Comparison of ENCODE assay signal across 1 cellular context in genomic region chr6:125153541-125154183, GRCh38.
TF ChIP-seq lines count a peak whose summit lies in the region.

Gene TPD52L1, plus strand, starts transcription at chr6:125153773. Its CDS starts 179 bp downstream, at chr6:125153952.

TF ChIP-seq in K562, 482 proteins besides CTCF, POLR2A, EP300 and RAD21 (continued from another document and continues in another):
- TF ChIP-seq PHF20 (IDR thresholded peaks at IDR 0.05; ENCODE audit: partially characterized antibody) (no peak), DPF2 (IDR thresholded peaks at IDR 0.05) (no peak), USF2 (CRISPR knock-in tag; IDR thresholded peaks at IDR 0.05) (no peak), HIVEP1 (CRISPR knock-in tag; IDR thresholded peaks at IDR 0.05) (no peak), L3MBTL2 (IDR thresholded peaks at IDR 0.05) (peak; percentile 80), FOS (IDR thresholded peaks at IDR 0.05; ENCODE audit: extremely low read depth, insufficient read length) (no peak), MECOM (CRISPR knock-in tag; IDR thresholded peaks at IDR 0.05) (no peak), CEBPG (CRISPR knock-in tag; IDR thresholded peaks at IDR 0.05) (no peak), CEBPG (tag; conservative IDR thresholded peaks at IDR 0.05 in 1 of 2, IDR thresholded peaks at IDR 0.05 in 1 of 2) (peak in 1 of 2 experiments; percentile 9; a peak in 1 of 4 replicates), YY1 (IDR thresholded peaks at IDR 0.05; ENCODE audit: borderline replicate concordance in 1 of 3, control insufficient read depth in 1 of 3, extremely low read depth in 1 of 3, insufficient read depth in 3 of 3, insufficient read length in 1 of 3, insufficient replicate concordance in 2 of 3, low read depth in 1 of 3, low read length in 2 of 3) (peak in 2 of 3 experiments; percentile 69 to 73), TARDBP (IDR thresholded peaks at IDR 0.05) (peak; percentile 34; the same call in 1 of the 2 replicates), FOXA1 (IDR thresholded peaks at IDR 0.05; ENCODE audit: borderline replicate concordance) (no peak), RBM17 (IDR thresholded peaks at IDR 0.05; ENCODE audit: borderline replicate concordance, low read depth, low read length) (no peak), ARID2 (IDR thresholded peaks at IDR 0.05) (no peak), NRF1 (conservative IDR thresholded peaks at IDR 0.05 in 1 of 2, IDR thresholded peaks at IDR 0.05 in 1 of 2) (peak; percentile 8 to 42; a peak in 2 of 4 replicates), ZBTB12 (CRISPR knock-in tag; IDR thresholded peaks at IDR 0.05) (no peak), ZBTB17 (CRISPR knock-in tag; IDR thresholded peaks at IDR 0.05) (0 out of 2 replicates have a peak, but pooled peaks have one; percentile 38), ZFP30 (CRISPR knock-in tag; IDR thresholded peaks at IDR 0.05; ENCODE audit: borderline replicate concordance) (no peak), ETV1 (tag; conservative IDR thresholded peaks at IDR 0.05; ENCODE audit: low read depth) (peak; percentile 62; the same call in 1 of the 2 replicates), ZSCAN32 (CRISPR knock-in tag; IDR thresholded peaks at IDR 0.05) (no peak), MEF2D (tag; conservative IDR thresholded peaks at IDR 0.05; ENCODE audit: low read depth) (no peak), ZBTB8A (IDR thresholded peaks at IDR 0.05; ENCODE audit: partially characterized antibody) (no peak), SMAD1 (IDR thresholded peaks at IDR 0.05; ENCODE audit: low read depth, low read length, partially characterized antibody) (no peak), MYBL2 (IDR thresholded peaks at IDR 0.05; ENCODE audit: low read depth) (no peak), MYBL2 (CRISPR knock-in tag; IDR thresholded peaks at IDR 0.05; ENCODE audit: borderline replicate concordance) (no peak), KLF10 (CRISPR knock-in tag; IDR thresholded peaks at IDR 0.05) (no peak), ZSCAN29 (IDR thresholded peaks at IDR 0.05) (no peak), SMARCA4 (IDR thresholded peaks at IDR 0.05) (no peak), DMBX1 (CRISPR knock-in tag; IDR thresholded peaks at IDR 0.05; ENCODE audit: borderline replicate concordance) (peak; percentile 49; the same call in 1 of the 2 replicates), TAF15 (IDR thresholded peaks at IDR 0.05; ENCODE audit: low read depth, low read length) (no peak), ZNF778 (CRISPR knock-in tag; IDR thresholded peaks at IDR 0.05) (no peak), ZNF23 (CRISPR knock-in tag; IDR thresholded peaks at IDR 0.05) (no peak), GTF2A2 (tag; IDR thresholded peaks at IDR 0.05) (no peak), E2F8 (IDR thresholded peaks at IDR 0.05; ENCODE audit: low read depth, partially characterized antibody) (no peak), SIN3B (IDR thresholded peaks at IDR 0.05; ENCODE audit: low read depth) (no peak), ETV6 (IDR thresholded peaks at IDR 0.05; ENCODE audit: borderline replicate concordance in 1 of 2, low read depth in 2 of 2, low read length in 1 of 2) (no peak), ETV6 (CRISPR knock-in tag; IDR thresholded peaks at IDR 0.05; ENCODE audit: borderline replicate concordance) (0 out of 2 replicates have a peak, but pooled peaks have one; percentile 54), ERF (CRISPR knock-in tag; IDR thresholded peaks at IDR 0.05) (peak; percentile 55; the same call in 1 of the 2 replicates), ZNF586 (CRISPR knock-in tag; conservative IDR thresholded peaks at IDR 0.05) (no peak), ZNF584 (CRISPR knock-in tag; IDR thresholded peaks at IDR 0.05; ENCODE audit: low read depth) (no peak), NR1H2 (CRISPR knock-in tag; IDR thresholded peaks at IDR 0.05) (no peak), CSDE1 (IDR thresholded peaks at IDR 0.05) (no peak), HDAC1 (IDR thresholded peaks at IDR 0.05) (peak in 1 of 2 experiments; percentile 73; a peak in 1 of 4 replicates), ZNF140 (CRISPR knock-in tag; IDR thresholded peaks at IDR 0.05) (no peak), BACH1 (tag; IDR thresholded peaks at IDR 0.05) (no peak), ZNF263 (CRISPR knock-in tag; IDR thresholded peaks at IDR 0.05; ENCODE audit: borderline replicate concordance) (peak; percentile 25; the same call in 1 of the 2 replicates), KLF13 (tag; IDR thresholded peaks at IDR 0.05; ENCODE audit: borderline replicate concordance, low read depth) (0 out of 2 replicates have a peak, but pooled peaks have one; percentile 14), SNIP1 (IDR thresholded peaks at IDR 0.05; ENCODE audit: low read depth) (no peak), XRCC5 (IDR thresholded peaks at IDR 0.05; ENCODE audit: low read depth, low read length) (peak; percentile 89; the same call in 1 of the 2 replicates)
- TF ChIP-seq, protein P1, sequence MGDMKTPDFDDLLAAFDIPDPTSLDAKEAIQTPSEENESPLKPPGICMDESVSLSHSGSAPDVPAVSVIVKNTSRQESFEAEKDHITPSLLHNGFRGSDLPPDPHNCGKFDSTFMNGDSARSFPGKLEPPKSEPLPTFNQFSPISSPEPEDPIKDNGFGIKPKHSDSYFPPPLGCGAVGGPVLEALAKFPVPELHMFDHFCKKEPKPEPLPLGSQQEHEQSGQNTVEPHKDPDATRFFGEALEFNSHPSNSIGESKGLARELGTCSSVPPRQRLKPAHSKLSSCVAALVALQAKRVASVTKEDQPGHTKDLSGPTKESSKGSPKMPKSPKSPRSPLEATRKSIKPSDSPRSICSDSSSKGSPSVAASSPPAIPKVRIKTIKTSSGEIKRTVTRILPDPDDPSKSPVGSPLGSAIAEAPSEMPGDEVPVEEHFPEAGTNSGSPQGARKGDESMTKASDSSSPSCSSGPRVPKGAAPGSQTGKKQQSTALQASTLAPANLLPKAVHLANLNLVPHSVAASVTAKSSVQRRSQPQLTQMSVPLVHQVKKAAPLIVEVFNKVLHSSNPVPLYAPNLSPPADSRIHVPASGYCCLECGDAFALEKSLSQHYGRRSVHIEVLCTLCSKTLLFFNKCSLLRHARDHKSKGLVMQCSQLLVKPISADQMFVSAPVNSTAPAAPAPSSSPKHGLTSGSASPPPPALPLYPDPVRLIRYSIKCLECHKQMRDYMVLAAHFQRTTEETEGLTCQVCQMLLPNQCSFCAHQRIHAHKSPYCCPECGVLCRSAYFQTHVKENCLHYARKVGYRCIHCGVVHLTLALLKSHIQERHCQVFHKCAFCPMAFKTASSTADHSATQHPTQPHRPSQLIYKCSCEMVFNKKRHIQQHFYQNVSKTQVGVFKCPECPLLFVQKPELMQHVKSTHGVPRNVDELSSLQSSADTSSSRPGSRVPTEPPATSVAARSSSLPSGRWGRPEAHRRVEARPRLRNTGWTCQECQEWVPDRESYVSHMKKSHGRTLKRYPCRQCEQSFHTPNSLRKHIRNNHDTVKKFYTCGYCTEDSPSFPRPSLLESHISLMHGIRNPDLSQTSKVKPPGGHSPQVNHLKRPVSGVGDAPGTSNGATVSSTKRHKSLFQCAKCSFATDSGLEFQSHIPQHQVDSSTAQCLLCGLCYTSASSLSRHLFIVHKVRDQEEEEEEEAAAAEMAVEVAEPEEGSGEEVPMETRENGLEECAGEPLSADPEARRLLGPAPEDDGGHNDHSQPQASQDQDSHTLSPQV (IDR thresholded peaks at IDR 0.05): peak; percentile 71; the same call in 1 of the 2 replicates
- TF ChIP-seq, protein P2, sequence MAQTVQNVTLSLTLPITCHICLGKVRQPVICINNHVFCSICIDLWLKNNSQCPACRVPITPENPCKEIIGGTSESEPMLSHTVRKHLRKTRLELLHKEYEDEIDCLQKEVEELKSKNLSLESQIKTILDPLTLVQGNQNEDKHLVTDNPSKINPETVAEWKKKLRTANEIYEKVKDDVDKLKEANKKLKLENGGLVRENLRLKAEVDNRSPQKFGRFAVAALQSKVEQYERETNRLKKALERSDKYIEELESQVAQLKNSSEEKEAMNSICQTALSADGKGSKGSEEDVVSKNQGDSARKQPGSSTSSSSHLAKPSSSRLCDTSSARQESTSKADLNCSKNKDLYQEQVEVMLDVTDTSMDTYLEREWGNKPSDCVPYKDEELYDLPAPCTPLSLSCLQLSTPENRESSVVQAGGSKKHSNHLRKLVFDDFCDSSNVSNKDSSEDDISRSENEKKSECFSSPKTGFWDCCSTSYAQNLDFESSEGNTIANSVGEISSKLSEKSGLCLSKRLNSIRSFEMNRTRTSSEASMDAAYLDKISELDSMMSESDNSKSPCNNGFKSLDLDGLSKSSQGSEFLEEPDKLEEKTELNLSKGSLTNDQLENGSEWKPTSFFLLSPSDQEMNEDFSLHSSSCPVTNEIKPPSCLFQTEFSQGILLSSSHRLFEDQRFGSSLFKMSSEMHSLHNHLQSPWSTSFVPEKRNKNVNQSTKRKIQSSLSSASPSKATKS (CRISPR knock-in tag; IDR thresholded peaks at IDR 0.05): no peak
- TF ChIP-seq, protein P3, sequence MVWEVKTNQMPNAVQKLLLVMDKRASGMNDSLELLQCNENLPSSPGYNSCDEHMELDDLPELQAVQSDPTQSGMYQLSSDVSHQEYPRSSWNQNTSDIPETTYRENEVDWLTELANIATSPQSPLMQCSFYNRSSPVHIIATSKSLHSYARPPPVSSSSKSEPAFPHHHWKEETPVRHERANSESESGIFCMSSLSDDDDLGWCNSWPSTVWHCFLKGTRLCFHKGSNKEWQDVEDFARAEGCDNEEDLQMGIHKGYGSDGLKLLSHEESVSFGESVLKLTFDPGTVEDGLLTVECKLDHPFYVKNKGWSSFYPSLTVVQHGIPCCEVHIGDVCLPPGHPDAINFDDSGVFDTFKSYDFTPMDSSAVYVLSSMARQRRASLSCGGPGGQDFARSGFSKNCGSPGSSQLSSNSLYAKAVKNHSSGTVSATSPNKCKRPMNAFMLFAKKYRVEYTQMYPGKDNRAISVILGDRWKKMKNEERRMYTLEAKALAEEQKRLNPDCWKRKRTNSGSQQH (CRISPR knock-in tag; IDR thresholded peaks at IDR 0.05): no peak
- TF ChIP-seq, protein P4, sequence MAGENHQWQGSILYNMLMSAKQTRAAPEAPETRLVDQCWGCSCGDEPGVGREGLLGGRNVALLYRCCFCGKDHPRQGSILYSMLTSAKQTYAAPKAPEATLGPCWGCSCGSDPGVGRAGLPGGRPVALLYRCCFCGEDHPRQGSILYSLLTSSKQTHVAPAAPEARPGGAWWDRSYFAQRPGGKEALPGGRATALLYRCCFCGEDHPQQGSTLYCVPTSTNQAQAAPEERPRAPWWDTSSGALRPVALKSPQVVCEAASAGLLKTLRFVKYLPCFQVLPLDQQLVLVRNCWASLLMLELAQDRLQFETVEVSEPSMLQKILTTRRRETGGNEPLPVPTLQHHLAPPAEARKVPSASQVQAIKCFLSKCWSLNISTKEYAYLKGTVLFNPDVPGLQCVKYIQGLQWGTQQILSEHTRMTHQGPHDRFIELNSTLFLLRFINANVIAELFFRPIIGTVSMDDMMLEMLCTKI (IDR thresholded peaks at IDR 0.05; ENCODE audit: partially characterized antibody): no peak
- TF ChIP-seq, protein P5, sequence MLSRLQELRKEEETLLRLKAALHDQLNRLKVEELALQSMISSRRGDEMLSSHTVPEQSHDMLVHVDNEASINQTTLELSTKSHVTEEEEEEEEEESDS (CRISPR knock-in tag; IDR thresholded peaks at IDR 0.05): no peak
